Comparison of ENCODE assay signal across 29 cellular contexts in genomic region chr3:144801890-144802289, GRCh38.
"Had no signal": no experiment of that assay in that cellular context is flagged by ENCODE, and none has a peak within 500 bp of the region (broad histone marks: within the 10 kb centered on the region; RNA-seq: fewer than 3 reads in every experiment).

No MANE protein-coding gene starts in this region.

- ATAC-seq: activated CD4-positive, CD25-positive, alpha-beta regulatory T cell treated with anti-CD3 and anti-CD28 coated beads, Interleukin-2, amount 50 U/mL, for 24 hours; activated CD8-positive, alpha-beta T cell treated with anti-CD3 and anti-CD28 coated beads for 36 hours; activated T-cell treated with anti-CD3 and anti-CD28 coated beads, Interleukin-2, amount 50 U/mL, for 4 hours; activated T-helper 17 cell treated with anti-CD3 and anti-CD28 coated beads, Interleukin-2, amount 50 U/mL, for 72 hours; body of pancreas; T-helper 17 cell had no signal

- H3K36me3 Mint-ChIP-seq: activated naive CD8-positive, alpha-beta T cell had no signal

- DNase-seq: activated B cell treated with CpG ODN at 0.5 μM for 24 hours; activated CD4-positive, alpha-beta T cell treated with anti-CD3 and anti-CD28 coated beads for 48 hours; activated CD4-positive, alpha-beta T cell treated with anti-CD3 and anti-CD28 coated beads, Interleukin-2, amount 50 U/mL, for 1 hour; activated CD4-positive, alpha-beta T cell treated with anti-CD3 and anti-CD28 coated beads, Interleukin-2, amount 50 U/mL, for 48 hours; activated CD8-positive, alpha-beta memory T cell treated with anti-CD3 and anti-CD28 coated beads for 24 hours; activated CD8-positive, alpha-beta T cell treated with anti-CD3 and anti-CD28 coated beads for 36 hours; activated effector memory CD4-positive, alpha-beta T cell treated with Interleukin-2 at 50 U/mL for 16 hours; activated gamma-delta T cell treated with Interleukin-2 at 50 U/mL for 16 hours; activated naive CD4-positive, alpha-beta T cell treated with anti-CD3 and anti-CD28 coated beads, Interleukin-2, amount 50 U/mL, for 16 hours; activated naive CD4-positive, alpha-beta T cell treated with Interleukin-2 at 50 U/mL for 16 hours; activated T-cell treated with anti-CD3 and anti-CD28 coated beads, Interleukin-2, amount 50 U/mL, for 4 hours; amniotic stem cell; anterior cingulate cortex; body of pancreas; caudate nucleus; colonic mucosa; effector CD8-positive, alpha-beta T cell; esophagus squamous epithelium; foreskin melanocyte; head of caudate nucleus; T-helper 1 cell; T-helper 17 cell; T1000; WERI-Rb-1 had no signal

- H3K4me1 ChIP-seq: body of pancreas, colonic mucosa, esophagus squamous epithelium had no signal

- H3K4me3 Mint-ChIP-seq: activated B cell treated with CpG ODN at 0.5 μM for 24 hours; activated CD8-positive, alpha-beta T cell treated with anti-CD3 and anti-CD28 coated beads for 36 hours; activated naive CD8-positive, alpha-beta T cell; activated T-cell treated with anti-CD3 and anti-CD28 coated beads, Interleukin-2, amount 50 U/mL, for 4 hours; activated T-helper 17 cell treated with anti-CD3 and anti-CD28 coated beads, Interleukin-2, amount 50 U/mL, for 72 hours; T-helper 17 cell; T-helper 2 cell treated with Interferon-gamma antibody and Interleukin-4, amounts not matched to agents 5 μg/mL and 100 μg/mL, for 36 hours had no signal

- H3K9me3 ChIP-seq: body of pancreas, colonic mucosa, esophagus squamous epithelium had no signal

- H3K27ac Mint-ChIP-seq: activated B cell treated with CpG ODN at 0.5 μM for 24 hours; activated CD8-positive, alpha-beta T cell treated with anti-CD3 and anti-CD28 coated beads for 36 hours; activated naive CD8-positive, alpha-beta T cell; activated T-helper 17 cell treated with anti-CD3 and anti-CD28 coated beads, Interleukin-2, amount 50 U/mL, for 72 hours; T-helper 17 cell; T-helper 2 cell treated with Interferon-gamma antibody and Interleukin-4, amounts not matched to agents 5 μg/mL and 100 μg/mL, for 36 hours had no signal

- H3K4me1 Mint-ChIP-seq: activated B cell treated with CpG ODN at 0.5 μM for 24 hours; activated T-helper 17 cell treated with anti-CD3 and anti-CD28 coated beads, Interleukin-2, amount 50 U/mL, for 72 hours; T-helper 17 cell had no signal

- H3K27me3 ChIP-seq: body of pancreas, colonic mucosa, esophagus squamous epithelium had no signal

- H3K27ac ChIP-seq: body of pancreas, colonic mucosa, epithelial cell of prostate, esophagus squamous epithelium, WERI-Rb-1 had no signal

- H3K36me3 ChIP-seq: colonic mucosa, esophagus squamous epithelium, WERI-Rb-1 had no signal

- H3K4me3 ChIP-seq: body of pancreas, colonic mucosa, esophagus squamous epithelium had no signal

- H3K9me3 Mint-ChIP-seq: activated B cell treated with CpG ODN at 0.5 μM for 24 hours; activated CD8-positive, alpha-beta T cell treated with anti-CD3 and anti-CD28 coated beads for 36 hours; activated T-cell treated with anti-CD3 and anti-CD28 coated beads, Interleukin-2, amount 50 U/mL, for 4 hours; T-helper 2 cell treated with Interferon-gamma antibody and Interleukin-4, amounts not matched to agents 5 μg/mL and 100 μg/mL, for 36 hours had no signal
